ENCODE assay signal across 11 cellular contexts in the genomic region with DNA sequence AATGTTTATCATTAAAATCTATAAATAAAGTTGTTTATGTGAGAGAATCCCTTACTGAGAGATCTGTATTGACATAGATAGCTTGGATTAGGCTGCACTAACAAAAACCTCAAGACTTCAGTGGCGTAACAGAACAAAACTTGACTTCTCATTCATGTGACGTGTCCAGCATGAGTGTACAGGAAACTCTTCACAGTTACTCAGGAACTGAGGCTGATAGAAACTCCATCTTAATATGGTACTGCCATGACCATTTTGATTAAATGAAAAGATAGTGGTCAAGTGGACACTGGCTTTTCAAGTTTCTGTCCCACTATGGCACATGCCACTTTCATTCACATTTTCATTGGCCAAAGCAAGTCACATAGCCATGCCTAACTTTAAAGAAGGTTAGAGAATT. TPM values are rescaled to one million over a fixed set of nuclear protein-coding genes. Genes with fewer than 3 reads are reported as not detected.
DNase-seq lines count a peak whose midpoint lies in the region; ATAC-seq lines count a peak whose summit lies in the region.
"Had no signal": no experiment of that assay in that cellular context is flagged by ENCODE, and none has a peak within 500 bp of the region (broad histone marks: within the 10 kb centered on the region; RNA-seq: fewer than 3 reads in every experiment).

No MANE protein-coding gene starts in this region.

- ATAC-seq in left colon (no peak), HG03139 (IDR thresholded peaks at IDR 0.05; ENCODE audit: unreplicated experiment) (no peak), left cardiac atrium (no peak)

- H3K9me3 ChIP-seq in MG63 (no peaks in the 10 kb centered on the region), adipocyte (ENCODE audit: control insufficient read depth, low read length) (no peaks in the 10 kb centered on the region)
- H3K9me3 ChIP-seq: testis had no signal

- H3K27me3 ChIP-seq in MG63 (no peaks in the 10 kb centered on the region), adipocyte (replicated peaks; ENCODE audit: control insufficient read depth, insufficient read depth, low read length) (no peaks in the 10 kb centered on the region)
- H3K27me3 ChIP-seq: testis had no signal

- H3K4me3 ChIP-seq in MG63 (no peak overlapping the region), adipocyte (ENCODE audit: low read length) (no peak overlapping the region)
- H3K4me3 ChIP-seq: testis had no signal

- DNase-seq in AG08396 (ENCODE audit: low spot score), result peak; percentile 61
- DNase-seq in MG63, result peak; percentile 12
- peak; percentile 59 for DNase-seq in adipocyte (ENCODE audit: low read depth)
- DNase-seq in hepatic stellate cell (ENCODE audit: low spot score), result peak; percentile 69
- DNase-seq in left colon, result no peak
- no peak for DNase-seq in left cardiac atrium
- no peak for DNase-seq in NCI-H1105 (lab: John Stamatoyannopoulos, UW)
- DNase-seq: NCI-H2107, SHP77, testis had no signal

- H3K4me1 ChIP-seq in adipocyte (ENCODE audit: control insufficient read depth, insufficient read depth, low read length), result peaks cover 36% of the 10 kb centered on the region

- H3K36me3 ChIP-seq in MG63 (peaks cover 30% of the 10 kb centered on the region), adipocyte (ENCODE audit: control insufficient read depth, insufficient read depth, low read length, severe bottlenecking) (no peaks in the 10 kb centered on the region)

- intact Hi-C loops in left colon (cut with DNase I, micrococcal nuclease) (no loop called here), left cardiac atrium (cut with DNase I) (no loop called here)

- H3K9ac ChIP-seq in adipocyte (ENCODE audit: low read length), result no peak overlapping the region

RNA-seq across cellular contexts. Expression of a gene that starts 3.7 kb away (rescaled TPM):
- total RNA-seq in MG63 (2014; rRNA removed; shearing (Covaris generic); ENCODE audit: low replicate concordance), result 1.1 and 9.2 TPM in 2 replicates
- total RNA-seq in left colon, result 10 to 100 TPM in 1 of 2 donors, 1 to 10 TPM in 1; 7.1 to 10.7 TPM
- 10 to 100 TPM; 19.4 to 25.9 TPM for total RNA-seq in left cardiac atrium

Comparison
In these comparisons a context has a peak if more than half of its experiments do, and no peak if none do; other contexts are left out.
1. DNase-seq: peak in AG08396 (single experiment), MG63 (single experiment), adipocyte (single experiment) and hepatic stellate cell (single experiment); none in left colon (0 of 2), left cardiac atrium (single experiment) and NCI-H1105 (single experiment).